Comparison of ENCODE assay signal across 6 cellular contexts in the genomic region with DNA sequence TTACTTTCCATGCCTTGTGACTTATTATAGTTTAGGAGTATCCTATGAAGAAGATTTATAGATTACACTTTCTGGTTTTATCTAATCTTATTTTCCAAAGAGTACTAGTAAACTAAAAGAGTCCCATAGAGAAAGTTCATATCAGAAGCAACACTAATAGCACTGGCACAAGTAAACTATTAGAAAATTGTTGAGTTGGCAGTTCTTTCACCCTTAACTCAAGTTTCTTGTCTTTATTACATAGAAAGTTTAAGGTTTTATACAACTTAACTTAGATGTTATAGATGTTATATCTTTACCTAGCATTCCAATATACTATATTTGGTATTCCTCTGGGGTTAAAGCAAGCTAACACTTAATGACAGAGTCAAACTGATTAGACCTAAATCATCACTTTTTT.
"Had no signal": no experiment of that assay in that cellular context is flagged by ENCODE, and none has a peak within 500 bp of the region (broad histone marks: within the 10 kb centered on the region; RNA-seq: fewer than 3 reads in every experiment).

No MANE protein-coding gene starts in this region.

- FAIRE-seq: HTR-8/SVneo had no signal

- H3K4me2 ChIP-seq: KMS-11 had no signal

- H3K27ac ChIP-seq: HL-60, KMS-11 had no signal

- H3K9ac ChIP-seq: KMS-11 had no signal

- DNase-seq: IMR-90, KBM-7, KG1 had no signal
